26 cellular contexts compared by ENCODE assay signal in the genomic region with DNA sequence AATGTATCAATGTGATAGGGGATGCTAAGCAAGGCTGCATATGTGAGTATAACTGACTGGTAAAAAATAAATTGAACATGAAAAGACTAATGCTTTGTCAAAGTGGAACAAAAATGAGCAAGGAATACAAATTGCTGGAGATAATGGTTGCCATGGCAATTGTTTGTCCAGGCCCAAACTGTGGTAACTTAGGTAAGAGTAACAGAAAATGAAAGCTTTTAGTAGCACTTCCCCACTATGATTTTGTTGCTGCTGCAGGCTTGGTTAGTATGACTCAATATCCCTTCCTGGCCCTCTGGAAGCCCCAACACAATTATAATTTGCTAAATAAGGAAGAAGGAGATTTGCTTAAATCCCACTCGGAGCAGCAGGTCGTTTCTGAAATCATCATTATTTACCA.
"Had no signal": no experiment of that assay in that cellular context is flagged by ENCODE, and none has a peak within 500 bp of the region (broad histone marks: within the 10 kb centered on the region; RNA-seq: fewer than 3 reads in every experiment).

No MANE protein-coding gene starts in this region.

- DNase-seq: effector CD4-positive, alpha-beta T cell; endodermal cell; erythroblast; foreskin keratinocyte; immature natural killer cell; left cardiac atrium; left ventricle myocardium inferior; lower lobe of right lung; natural killer cell; posterior cingulate gyrus; sigmoid colon; stimulated activated CD4-positive, alpha-beta T cell treated with anti-CD3 and anti-CD28 coated beads, Interleukin-2, amount 100 ng/mL, for 24 hours; stimulated activated CD4-positive, alpha-beta T cell treated with anti-CD3 and anti-CD28 coated beads, Interleukin-4, amount 100 ng/mL, for 4 hours; stimulated activated naive B cell treated with anti-CD40 and anti-IgM and Interleukin-4, amounts not matched to agents 10 μg/mL and 1 μg/mL and 100 μg/mL, for 72 hours; stimulated activated naive CD8-positive, alpha-beta T cell treated with anti-CD3 and anti-CD28 coated beads, Interleukin-15, amount 100 ng/mL, for 72 hours; testis; upper lobe of right lung had no signal

- H3K4me3 ChIP-seq: left ventricle myocardium inferior, lower lobe of right lung, right atrium auricular region, sigmoid colon, skin epidermis, testis, tibial nerve, upper lobe of right lung, vagina had no signal

- H3K9me3 Mint-ChIP-seq: endodermal cell, mesothelial cell of epicardium, neural crest cell had no signal

- H3K9me3 ChIP-seq: left ventricle myocardium inferior, lower lobe of right lung, right atrium auricular region, sigmoid colon, testis, tibial nerve, upper lobe of right lung, vagina had no signal

- H3K4me1 Mint-ChIP-seq: immature natural killer cell; memory B cell; mesothelial cell of epicardium; natural killer cell; neural crest cell; stimulated activated naive B cell treated with anti-CD40 and anti-IgM and Interleukin-4, amounts not matched to agents 10 μg/mL and 1 μg/mL and 100 μg/mL, for 72 hours; stimulated activated naive CD8-positive, alpha-beta T cell treated with anti-CD3 and anti-CD28 coated beads, Interleukin-15, amount 100 ng/mL, for 72 hours had no signal

- H3K4me3 Mint-ChIP-seq: endodermal cell; immature natural killer cell; memory B cell; mesothelial cell of epicardium; natural killer cell; neural crest cell; stimulated activated naive B cell treated with anti-CD40 and anti-IgM and Interleukin-4, amounts not matched to agents 10 μg/mL and 1 μg/mL and 100 μg/mL, for 72 hours; stimulated activated naive CD8-positive, alpha-beta T cell treated with anti-CD3 and anti-CD28 coated beads, Interleukin-15, amount 100 ng/mL, for 72 hours had no signal

- H3K27me3 Mint-ChIP-seq: memory B cell; stimulated activated naive B cell treated with anti-CD40 and anti-IgM and Interleukin-4, amounts not matched to agents 10 μg/mL and 1 μg/mL and 100 μg/mL, for 72 hours had no signal

- H3K27ac ChIP-seq: foreskin keratinocyte, left ventricle myocardium inferior, lower lobe of right lung, right atrium auricular region, sigmoid colon, skin epidermis, testis, tibial nerve, upper lobe of right lung, vagina had no signal

- H3K27me3 ChIP-seq: foreskin keratinocyte, right atrium auricular region, sigmoid colon, testis, tibial nerve, upper lobe of right lung, vagina had no signal

- H3K27ac Mint-ChIP-seq: endodermal cell; immature natural killer cell; memory B cell; mesothelial cell of epicardium; natural killer cell; stimulated activated naive B cell treated with anti-CD40 and anti-IgM and Interleukin-4, amounts not matched to agents 10 μg/mL and 1 μg/mL and 100 μg/mL, for 72 hours; stimulated activated naive CD8-positive, alpha-beta T cell treated with anti-CD3 and anti-CD28 coated beads, Interleukin-15, amount 100 ng/mL, for 72 hours had no signal

- FAIRE-seq: endothelial cell of umbilical vein, keratinocyte had no signal

- ATAC-seq: foreskin keratinocyte; left cardiac atrium; lower lobe of right lung; natural killer cell; stimulated activated naive B cell treated with anti-CD40 and anti-IgM and Interleukin-4, amounts not matched to agents 10 μg/mL and 1 μg/mL and 100 μg/mL, for 72 hours; stimulated activated naive CD8-positive, alpha-beta T cell treated with anti-CD3 and anti-CD28 coated beads, Interleukin-15, amount 100 ng/mL, for 72 hours; upper lobe of right lung had no signal

- H3K36me3 ChIP-seq: left ventricle myocardium inferior, lower lobe of right lung, right atrium auricular region, sigmoid colon, tibial nerve, upper lobe of right lung, vagina had no signal

- H3K4me1 ChIP-seq: left ventricle myocardium inferior, lower lobe of right lung, right atrium auricular region, sigmoid colon, testis, tibial nerve, upper lobe of right lung, vagina had no signal

- H3K36me3 Mint-ChIP-seq: memory B cell; mesothelial cell of epicardium; natural killer cell; stimulated activated naive B cell treated with anti-CD40 and anti-IgM and Interleukin-4, amounts not matched to agents 10 μg/mL and 1 μg/mL and 100 μg/mL, for 72 hours had no signal
